11 cellular contexts compared by ENCODE assay signal in the genomic region with DNA sequence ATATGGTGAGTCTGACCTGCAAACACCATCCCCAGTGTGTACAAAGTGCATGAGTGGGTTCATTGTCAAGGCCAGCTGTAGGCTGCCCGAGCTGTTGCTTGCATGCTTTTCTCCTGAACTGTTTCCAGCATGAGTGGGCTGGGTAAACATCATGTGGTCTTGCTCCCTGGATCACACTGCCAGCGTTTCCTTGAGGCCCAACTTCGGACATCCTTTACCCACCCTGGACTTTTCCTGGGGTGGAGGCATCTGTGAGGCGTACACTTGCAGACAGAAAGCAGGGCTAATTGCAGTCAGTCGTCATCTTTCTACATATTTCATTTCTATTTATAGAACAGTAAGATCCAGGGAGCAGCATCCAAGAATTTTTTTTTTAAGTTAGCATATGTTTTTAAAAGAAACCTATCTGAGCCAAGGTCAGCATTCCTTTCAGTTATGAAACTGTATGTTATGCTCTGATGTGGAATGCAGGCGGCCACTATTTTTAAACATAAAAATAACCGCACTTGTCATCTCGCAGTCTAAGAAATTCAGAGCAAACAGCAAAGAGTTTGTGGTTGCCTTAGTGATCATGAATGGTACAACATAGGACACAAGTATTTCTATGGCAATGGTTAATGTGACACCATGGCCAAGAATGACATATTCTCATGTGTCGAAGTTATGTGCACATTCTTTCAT.
DNase-seq lines count a peak whose midpoint lies in the region; ATAC-seq and TF ChIP-seq lines count a peak whose summit lies in the region.
"Had no signal": no experiment of that assay in that cellular context is flagged by ENCODE, and none has a peak within 500 bp of the region (broad histone marks: within the 10 kb centered on the region; RNA-seq: fewer than 3 reads in every experiment).

No MANE protein-coding gene starts in this region.

- intact Hi-C loops in body of pancreas (cut with DNase I) = no loop called here
- intact Hi-C loops in mucosa of descending colon (cut with DNase I, micrococcal nuclease) = no loop called here

- H3K27me3 ChIP-seq in body of pancreas (no peaks in the 10 kb centered on the region), right atrium auricular region (no peaks in the 10 kb centered on the region)

- no peak overlapping the region for H3K4me3 ChIP-seq in body of pancreas
- no peak overlapping the region for H3K4me3 ChIP-seq in right atrium auricular region
- no peak overlapping the region for H3K4me3 ChIP-seq in retinal pigment epithelial cell (ENCODE audit: low read length)
- no peak overlapping the region for H3K4me3 ChIP-seq in mucosa of descending colon

- TF ChIP-seq POLR2A in body of pancreas (IDR thresholded peaks at IDR 0.05) = no peak

- ATAC-seq in body of pancreas (peak; percentile 51), HG03159 (IDR thresholded peaks at IDR 0.05; ENCODE audit: unreplicated experiment) (no peak), GM18870 (IDR thresholded peaks at IDR 0.05; ENCODE audit: unreplicated experiment) (no peak), mucosa of descending colon (no peak)
- ATAC-seq: T-cell had no signal

- H3K4me1 ChIP-seq in body of pancreas (no peaks in the 10 kb centered on the region), right atrium auricular region (peaks cover 0 to 63% of the 10 kb centered on the region in 2 donors), mucosa of descending colon (ENCODE audit: low read depth) (no peaks in the 10 kb centered on the region)

- H3K36me3 ChIP-seq in body of pancreas (replicated peaks in 1 of 2; ENCODE audit: insufficient read depth in 1 of 2, low read depth in 2 of 2) (peaks cover 0 to 46% of the 10 kb centered on the region in 2 donors), right atrium auricular region (peaks cover 79% of the 10 kb centered on the region), mucosa of descending colon (ENCODE audit: low read depth) (no peaks in the 10 kb centered on the region)

- WGBS in body of pancreas, 2 donors = 56 to 66% methylated on average over 9 of the region's 9 CpGs

- DNase-seq in Daoy (ENCODE audit: low read depth) (peak; percentile 23), body of pancreas (no peak), right atrium auricular region (ENCODE audit: low spot score) (peak; percentile 65), retinal pigment epithelial cell (ENCODE audit: low read depth) (peak; percentile 86), mucosa of descending colon (no peak)
- DNase-seq in stimulated activated naive CD4-positive, alpha-beta T cell (lab: John Stamatoyannopoulos, UW) = no peak
- DNase-seq: activated effector memory CD4-positive, alpha-beta T cell treated with Interleukin-2 at 50 U/mL for 16 hours; NCI-H1417; T-cell had no signal

- TF ChIP-seq CTCF in body of pancreas (IDR thresholded peaks at IDR 0.05) (no peak), right atrium auricular region (IDR thresholded peaks at IDR 0.05) (no peak), retinal pigment epithelial cell (conservative IDR thresholded peaks at IDR 0.05; ENCODE audit: low read depth, low read length) (no peak), mucosa of descending colon (IDR thresholded peaks at IDR 0.05) (no peak)

- no peak overlapping the region for H3K27ac ChIP-seq in body of pancreas
- H3K27ac ChIP-seq in right atrium auricular region = peak overlapping the region; percentile 80 to 95

- no peaks in the 10 kb centered on the region for H3K9me3 ChIP-seq in body of pancreas
- H3K9me3 ChIP-seq in right atrium auricular region = no peaks in the 10 kb centered on the region
- no peaks in the 10 kb centered on the region for H3K9me3 ChIP-seq in mucosa of descending colon

Comparison
In these comparisons a context has a peak if more than half of its experiments do, and no peak if none do; other contexts are left out.
1. DNase-seq: peak in Daoy (single experiment), right atrium auricular region (single experiment) and retinal pigment epithelial cell (single experiment); none in body of pancreas (0 of 4), stimulated activated naive CD4-positive, alpha-beta T cell (0 of 6) and mucosa of descending colon (0 of 3).
2. H3K27ac ChIP-seq: peak in right atrium auricular region (2 of 2); none in body of pancreas (0 of 4).